22 cellular contexts compared by ENCODE assay signal in the genomic region with DNA sequence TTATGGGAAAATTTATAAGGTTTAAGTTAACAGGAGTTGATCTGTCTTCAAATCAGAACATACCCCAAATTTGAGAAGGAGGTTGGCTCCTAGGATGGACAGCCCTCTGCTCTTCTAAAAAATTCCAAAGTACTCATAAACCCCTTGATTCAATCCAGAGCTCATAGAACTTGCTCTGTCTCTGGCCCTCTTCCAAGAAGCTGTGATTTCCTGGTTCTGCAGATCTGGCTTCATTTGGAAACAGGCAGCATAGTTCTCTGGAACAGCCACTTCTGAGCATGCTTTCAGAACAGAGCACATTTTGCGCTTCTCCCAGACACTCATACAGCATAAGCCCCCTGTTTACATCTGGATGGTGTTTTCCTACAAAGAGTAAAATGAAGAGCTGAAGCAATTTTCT.
DNase-seq lines count a peak whose midpoint lies in the region; ATAC-seq, FAIRE-seq and TF ChIP-seq lines count a peak whose summit lies in the region.
"Had no signal": no experiment of that assay in that cellular context is flagged by ENCODE, and none has a peak within 500 bp of the region (broad histone marks: within the 10 kb centered on the region; RNA-seq: fewer than 3 reads in every experiment).

No MANE protein-coding gene starts in this region.

- H3K36me3 ChIP-seq in small intestine (ENCODE audit: control insufficient read depth in 2 of 2, insufficient read depth in 2 of 2, low read length in 2 of 2) = no peaks in the 10 kb centered on the region
- H3K36me3 ChIP-seq: BLaER1 treated with 17β-estradiol and CSF1 and Interleukin-3, amounts not matched to agents 10 nM and 100 nM; HAP-1; left ventricle myocardium inferior; right lobe of liver; upper lobe of left lung had no signal

- H3K4me3 ChIP-seq in HFF-Myc (replicated peaks; ENCODE audit: low read depth, low read length) (no peak overlapping the region), small intestine (ENCODE audit: low read depth in 1 of 2, low read length in 2 of 2) (no peak overlapping the region)
- H3K4me3 ChIP-seq: BLaER1 treated with 17β-estradiol and CSF1 and Interleukin-3, amounts not matched to agents 10 nM and 100 nM; HAP-1; left ventricle myocardium inferior; right lobe of liver; upper lobe of left lung had no signal

- no peaks in the 10 kb centered on the region for H3K27me3 ChIP-seq in small intestine (ENCODE audit: control insufficient read depth in 2 of 2, insufficient read depth in 2 of 2, low read length in 2 of 2)
- H3K27me3 ChIP-seq: BLaER1 treated with 17β-estradiol and CSF1 and Interleukin-3, amounts not matched to agents 10 nM and 100 nM; right lobe of liver; upper lobe of left lung had no signal

- H3K36me3 Mint-ChIP-seq in activated CD4-positive, alpha-beta memory T cell treated with anti-CD3 and anti-CD28 coated beads, Interleukin-2, amount 10 ng/mL, durations not matched to agents 7 days and 5 days (ENCODE audit: low read depth) = no peaks in the 10 kb centered on the region
- H3K36me3 Mint-ChIP-seq: brain had no signal

- DNase-seq in HFF-Myc (ENCODE audit: extremely low read depth, low read depth) (peak; percentile 25), dermis blood vessel endothelial cell (peak; percentile 67), left kidney (ENCODE audit: low read depth, low spot score) (peak; percentile 18), small intestine (peak; percentile 3)
- DNase-seq in activated CD4-positive, CD25-positive, alpha-beta regulatory T cell (lab: John Stamatoyannopoulos, UW) = no peak
- no peak for DNase-seq in activated CD4-positive, alpha-beta memory T cell treated with anti-CD3 and anti-CD28 coated beads, Interleukin-2, amount 10 ng/mL, durations not matched to agents 7 days and 5 days
- DNase-seq: activated B cell treated with CpG ODN at 0.5 μM for 24 hours; left ventricle myocardium inferior; MM.1S; NCI-H226; right lobe of liver; SK-N-SH; stimulated activated naive CD8-positive, alpha-beta T cell treated with anti-CD3 and anti-CD28 coated beads, Interleukin-15, amount 100 ng/mL, for 72 hours; upper lobe of left lung had no signal

- no peak for TF ChIP-seq CTCF in HFF-Myc (IDR thresholded peaks at IDR 0.05; ENCODE audit: low read depth, low read length, missing control alignments)

- ATAC-seq in HG02884 (IDR thresholded peaks at IDR 0.05; ENCODE audit: unreplicated experiment) = no peak
- ATAC-seq: Panc1; right lobe of liver; stimulated activated naive CD8-positive, alpha-beta T cell treated with anti-CD3 and anti-CD28 coated beads, Interleukin-15, amount 100 ng/mL, for 72 hours had no signal

- H3K27ac Mint-ChIP-seq in activated CD4-positive, alpha-beta memory T cell treated with anti-CD3 and anti-CD28 coated beads, Interleukin-2, amount 10 ng/mL, durations not matched to agents 7 days and 5 days = no peak overlapping the region
- H3K27ac Mint-ChIP-seq: activated B cell treated with CpG ODN at 0.5 μM for 24 hours; activated naive CD8-positive, alpha-beta T cell; stimulated activated naive CD8-positive, alpha-beta T cell treated with anti-CD3 and anti-CD28 coated beads, Interleukin-15, amount 100 ng/mL, for 72 hours had no signal

- H3K4me3 Mint-ChIP-seq in activated CD4-positive, alpha-beta memory T cell treated with anti-CD3 and anti-CD28 coated beads, Interleukin-2, amount 10 ng/mL, durations not matched to agents 7 days and 5 days = no peak overlapping the region
- H3K4me3 Mint-ChIP-seq: activated B cell treated with CpG ODN at 0.5 μM for 24 hours; activated naive CD8-positive, alpha-beta T cell; brain; stimulated activated naive CD8-positive, alpha-beta T cell treated with anti-CD3 and anti-CD28 coated beads, Interleukin-15, amount 100 ng/mL, for 72 hours had no signal

- H3K27me3 Mint-ChIP-seq in activated CD4-positive, alpha-beta memory T cell treated with anti-CD3 and anti-CD28 coated beads, Interleukin-2, amount 10 ng/mL, durations not matched to agents 7 days and 5 days = peaks cover 5% of the 10 kb centered on the region
- H3K27me3 Mint-ChIP-seq: activated B cell treated with CpG ODN at 0.5 μM for 24 hours, brain had no signal

- CTCF ChIA-PET in activated CD4-positive, alpha-beta memory T cell treated with anti-CD3 and anti-CD28 coated beads, Interleukin-2, amount 10 ng/mL, durations not matched to agents 7 days and 5 days (lab: Charles Lee) = interaction anchor here (0.7 to 1.3 kb wide), 3 partner anchors 12 to 124 kb away, joined by 3 to 4 read pairs (median 3); no protein-coding TSS in a partner anchor

- H3K4me1 Mint-ChIP-seq in activated CD4-positive, alpha-beta memory T cell treated with anti-CD3 and anti-CD28 coated beads, Interleukin-2, amount 10 ng/mL, durations not matched to agents 7 days and 5 days = peaks cover 4% of the 10 kb centered on the region
- H3K4me1 Mint-ChIP-seq: activated B cell treated with CpG ODN at 0.5 μM for 24 hours had no signal

- H3K9me3 ChIP-seq in small intestine (ENCODE audit: control insufficient read depth, low read depth) = no peaks in the 10 kb centered on the region
- H3K9me3 ChIP-seq: BLaER1 treated with 17β-estradiol and CSF1 and Interleukin-3, amounts not matched to agents 10 nM and 100 nM; HAP-1; left ventricle myocardium inferior; right lobe of liver; SK-N-SH; upper lobe of left lung had no signal

- H3K9me3 Mint-ChIP-seq in activated CD4-positive, alpha-beta memory T cell treated with anti-CD3 and anti-CD28 coated beads, Interleukin-2, amount 10 ng/mL, durations not matched to agents 7 days and 5 days = no peaks in the 10 kb centered on the region
- H3K9me3 Mint-ChIP-seq: activated B cell treated with CpG ODN at 0.5 μM for 24 hours, brain had no signal

- no peaks in the 10 kb centered on the region for H3K4me1 ChIP-seq in small intestine (ENCODE audit: control insufficient read depth in 2 of 2, insufficient read depth in 1 of 2, low read depth in 1 of 2, low read length in 1 of 2)
- H3K4me1 ChIP-seq: HAP-1, right lobe of liver, upper lobe of left lung had no signal

- WGBS in small intestine, 3 donors = 60 to 83% (median 79%) methylated on average over 1 of the region's 1 CpG

- no peak overlapping the region for H3K27ac ChIP-seq in small intestine (ENCODE audit: low read depth in 1 of 2, low read length in 1 of 2)
- H3K27ac ChIP-seq: BLaER1 treated with 17β-estradiol and CSF1 and Interleukin-3, amounts not matched to agents 10 nM and 100 nM; epithelial cell of prostate; left ventricle myocardium inferior; right lobe of liver; upper lobe of left lung had no signal

- FAIRE-seq in small intestine (lab: Jason Lieb, UNC) = no peak
- FAIRE-seq: GM12891 had no signal

- POLR2A ChIA-PET in activated CD4-positive, alpha-beta memory T cell treated with anti-CD3 and anti-CD28 coated beads, Interleukin-2, amount 10 ng/mL, durations not matched to agents 7 days and 5 days (lab: Charles Lee) = no interaction called here

Comparison
In these comparisons a context has a peak if more than half of its experiments do, and no peak if none do; other contexts are left out.
1. DNase-seq: peak in HFF-Myc (single experiment), dermis blood vessel endothelial cell (single experiment), left kidney (single experiment) and small intestine (single experiment); none in activated CD4-positive, CD25-positive, alpha-beta regulatory T cell (0 of 4) and activated CD4-positive, alpha-beta memory T cell treated with anti-CD3 and anti-CD28 coated beads, Interleukin-2, amount 10 ng/mL, durations not matched to agents 7 days and 5 days (single experiment).